ENCODE assay signal across 12 cellular contexts in the genomic region with DNA sequence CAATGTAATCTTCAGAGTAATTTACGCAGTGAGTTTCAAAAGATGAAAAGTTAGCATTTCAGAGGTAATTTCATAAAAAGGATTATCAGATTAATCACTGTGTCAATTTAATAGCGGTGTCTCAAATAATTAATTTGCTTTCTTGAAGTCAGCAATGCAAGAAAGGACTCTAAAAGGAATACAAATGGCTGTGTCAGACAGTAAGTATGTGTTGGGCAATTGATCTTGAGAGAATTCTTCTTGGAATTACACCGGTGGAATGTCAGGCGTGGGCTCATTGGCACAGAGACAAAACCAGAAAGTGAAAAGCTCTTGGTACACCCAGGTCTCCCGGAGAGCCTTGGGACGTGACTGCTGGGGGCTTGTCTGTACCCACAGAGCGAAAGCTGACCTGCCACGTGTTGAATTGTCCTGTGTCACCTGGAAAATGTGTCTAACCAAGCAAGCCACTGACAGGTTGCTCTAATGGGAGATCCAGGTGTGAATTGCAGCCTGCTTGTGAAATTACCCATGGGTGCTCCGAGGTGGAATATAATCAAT.
A peak's percentile ranks its signal among the peaks of the same experiment; 100 is the strongest.
DNase-seq lines count a peak whose midpoint lies in the region; ATAC-seq and TF ChIP-seq lines count a peak whose summit lies in the region.
"Had no signal": no experiment of that assay in that cellular context is flagged by ENCODE, and none has a peak within 500 bp of the region (broad histone marks: within the 10 kb centered on the region; RNA-seq: fewer than 3 reads in every experiment).

No MANE protein-coding gene starts in this region.

- no peak overlapping the region for H3K18ac ChIP-seq in H9 (ENCODE audit: insufficient read length, low read depth, low read length)

- no peak overlapping the region for H2BK5ac ChIP-seq in H9 (ENCODE audit: insufficient read length, low read length)

- no peak overlapping the region for H3K14ac ChIP-seq in H9 (ENCODE audit: insufficient read depth, low read length)

- H3K23ac ChIP-seq in H9 (ENCODE audit: insufficient read length, low read depth, low read length) = no peak overlapping the region

- peaks cover 9% of the 10 kb centered on the region for H3K23me2 ChIP-seq in H9 (ENCODE audit: insufficient read length, low read depth, low read length, poor library complexity, severe bottlenecking)

- H3K4me3 Mint-ChIP-seq in activated T-helper 17 cell treated with anti-CD3 and anti-CD28 coated beads, Interleukin-2, amount 50 U/mL, for 72 hours = no peak overlapping the region
- no peak overlapping the region for H3K4me3 Mint-ChIP-seq in H9

- no peaks in the 10 kb centered on the region for H4K20me1 ChIP-seq in H9 (ENCODE audit: control insufficient read depth, insufficient read depth, insufficient read length)

- H3K56ac ChIP-seq in H9 (ENCODE audit: insufficient read length, low read depth, low read length) = no peak overlapping the region

- H3K27me3 Mint-ChIP-seq in activated T-helper 17 cell treated with anti-CD3 and anti-CD28 coated beads, Interleukin-2, amount 50 U/mL, for 72 hours = no peaks in the 10 kb centered on the region
- peaks cover 21% of the 10 kb centered on the region for H3K27me3 Mint-ChIP-seq in H9 (ENCODE audit: low read depth)

- H4K5ac ChIP-seq in H9 (ENCODE audit: insufficient read length, low read depth, low read length) = no peak overlapping the region

- no peak overlapping the region for H3K27ac Mint-ChIP-seq in activated T-helper 17 cell treated with anti-CD3 and anti-CD28 coated beads, Interleukin-2, amount 50 U/mL, for 72 hours
- H3K27ac Mint-ChIP-seq in H9 = peak overlapping the region in 1 of 3 experiments; percentile 70; a peak in 1 of 7 replicates
- H3K27ac Mint-ChIP-seq: activated naive CD4-positive, alpha-beta T cell treated with anti-CD3 and anti-CD28 coated beads, Interleukin-2, amount 50 U/mL, for 72 hours had no signal

- H3T11ph ChIP-seq in H9 (ENCODE audit: low read length) = no peak overlapping the region

- no peak overlapping the region for H2AK5ac ChIP-seq in H9 (ENCODE audit: insufficient read length, low read length)

- H2BK20ac ChIP-seq in H9 (ENCODE audit: low read depth, low read length, poor library complexity, severe bottlenecking) = no peak overlapping the region

- H3K27ac ChIP-seq in H9 (ENCODE audit: insufficient read length, low read depth, low read length) = no peak overlapping the region

- H3K4me1 Mint-ChIP-seq in activated T-helper 17 cell treated with anti-CD3 and anti-CD28 coated beads, Interleukin-2, amount 50 U/mL, for 72 hours = no peaks in the 10 kb centered on the region
- peaks cover 26% of the 10 kb centered on the region in 2 experiments for H3K4me1 Mint-ChIP-seq in H9

- no peaks in the 10 kb centered on the region for H3K27me3 ChIP-seq in H9 (ENCODE audit: insufficient read depth, low read length)
- H3K27me3 ChIP-seq: esophagus muscularis mucosa had no signal

- no peak overlapping the region for H2BK15ac ChIP-seq in H9 (ENCODE audit: low read depth, low read length)

- WGBS in H9 (ENCODE audit: extremely low coverage, insufficient read length, low lambda C conversion rate) = no CpG with 5 or more reads among the region's 9 CpGs

- H3K4me2 ChIP-seq in H9 (ENCODE audit: insufficient read depth, insufficient read length, low read length) = no peak overlapping the region

- no peak overlapping the region for H2BK120ac ChIP-seq in H9 (ENCODE audit: low read depth, low read length, poor library complexity, severe bottlenecking)

- H3K9ac ChIP-seq in H9 (ENCODE audit: extremely low read depth, insufficient read length, low read length) = no peak overlapping the region

- no peaks in the 10 kb centered on the region for H3K9me3 Mint-ChIP-seq in activated T-helper 17 cell treated with anti-CD3 and anti-CD28 coated beads, Interleukin-2, amount 50 U/mL, for 72 hours
- no peaks in the 10 kb centered on the region; a peak in 1 of 5 replicates for H3K9me3 Mint-ChIP-seq in H9
- H3K9me3 Mint-ChIP-seq: activated naive CD4-positive, alpha-beta T cell treated with anti-CD3 and anti-CD28 coated beads, Interleukin-2, amount 50 U/mL, for 72 hours had no signal

- 0 out of 2 replicates have a peak, but pooled peaks cover 2% of the 10 kb centered on the region for H3K4me1 ChIP-seq in H9 (ENCODE audit: insufficient read depth, low read length)

- no peaks in the 10 kb centered on the region for H3K36me3 Mint-ChIP-seq in activated T-helper 17 cell treated with anti-CD3 and anti-CD28 coated beads, Interleukin-2, amount 50 U/mL, for 72 hours (ENCODE audit: low read depth)
- no peaks in the 10 kb centered on the region for H3K36me3 Mint-ChIP-seq in H9 (ENCODE audit: insufficient read depth in 1 of 3, low read depth in 3 of 3)
- H3K36me3 Mint-ChIP-seq: activated naive CD4-positive, alpha-beta T cell treated with anti-CD3 and anti-CD28 coated beads, Interleukin-2, amount 50 U/mL, for 72 hours had no signal

- no peak for TF ChIP-seq CTCF in H9 (conservative IDR thresholded peaks at IDR 0.05)

- no peaks in the 10 kb centered on the region for H3K79me2 ChIP-seq in H9 (ENCODE audit: insufficient read depth, low read length)

- peak; percentile 77 for DNase-seq in GM03348 (ENCODE audit: low spot score)
- peak; percentile 35 for DNase-seq in RPMI7951 (ENCODE audit: low read depth)
- peak; percentile 43 for DNase-seq in fibroblast of peridontal ligament (ENCODE audit: extremely low read depth)
- peak; percentile 98 for DNase-seq in renal cortical epithelial cell (ENCODE audit: low read depth)
- no peak for DNase-seq in GF-D8 (lab: John Stamatoyannopoulos, UW)
- no peak for DNase-seq in NCI-H2029 (lab: John Stamatoyannopoulos, UW)
- no peak for DNase-seq in H9
- DNase-seq: activated CD4-positive, alpha-beta T cell treated with anti-CD3 and anti-CD28 coated beads for 1 hour; mesendoderm had no signal

- H3K4ac ChIP-seq in H9 (ENCODE audit: low read depth, low read length) = no peak overlapping the region

- no peak overlapping the region for H2AFZ ChIP-seq in H9 (ENCODE audit: low read length)

- H3K79me1 ChIP-seq in H9 (ENCODE audit: insufficient read depth, low read depth, low read length, poor library complexity, severe bottlenecking) = no peaks in the 10 kb centered on the region

- no peak overlapping the region for H4K91ac ChIP-seq in H9 (ENCODE audit: insufficient read length, low read depth, low read length)

- H2BK12ac ChIP-seq in H9 (ENCODE audit: insufficient read length, low read depth, low read length) = no peak overlapping the region

- H4K8ac ChIP-seq in H9 (replicated peaks; ENCODE audit: insufficient read length, low read depth, low read length) = no peak overlapping the region

- ATAC-seq in activated T-helper 17 cell treated with anti-CD3 and anti-CD28 coated beads, Interleukin-2, amount 50 U/mL, for 72 hours (replicated peaks) = no peak
- ATAC-seq: activated naive CD4-positive, alpha-beta T cell treated with anti-CD3 and anti-CD28 coated beads, Interleukin-2, amount 50 U/mL, for 72 hours had no signal

- H3K9me3 ChIP-seq in H9 (ENCODE audit: control insufficient read depth, low read depth, low read length) = no peaks in the 10 kb centered on the region
- H3K9me3 ChIP-seq: esophagus muscularis mucosa had no signal

Comparison
In these comparisons a context has a peak if more than half of its experiments do, and no peak if none do; other contexts are left out.
1. DNase-seq: peak in GM03348 (single experiment), RPMI7951 (single experiment), fibroblast of peridontal ligament (single experiment) and renal cortical epithelial cell (single experiment); none in GF-D8 (single experiment), NCI-H2029 (single experiment) and H9 (single experiment).